ENCODE assay signal across 1 cellular context in the genomic region with DNA sequence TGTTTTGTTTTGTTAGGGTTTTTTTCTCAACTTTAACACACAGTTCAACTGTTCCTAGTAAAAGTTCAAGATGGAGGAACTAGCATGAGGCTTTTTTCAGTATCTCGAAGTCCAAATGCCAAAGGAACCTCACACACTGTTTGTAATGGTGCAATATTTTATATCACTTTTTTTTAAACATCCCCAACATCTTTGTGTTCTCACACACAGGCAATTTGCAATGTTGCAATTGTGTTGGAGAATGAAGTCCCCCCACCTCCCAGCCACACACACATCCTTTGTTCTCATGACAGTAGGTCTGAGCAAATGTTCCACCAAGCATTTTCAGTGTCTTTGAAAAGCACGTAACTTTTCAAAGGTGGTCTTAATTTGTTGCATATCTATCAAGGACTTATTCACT.
TF ChIP-seq lines count a peak whose summit lies in the region.

No MANE protein-coding gene starts in this region.

TF ChIP-seq in H1, 55 proteins besides CTCF, POLR2A, EP300 and RAD21:
- no peak for TF ChIP-seq NRF1 (IDR thresholded peaks at IDR 0.05; ENCODE audit: low read depth, low read length)
- no peak for TF ChIP-seq CBX8 (IDR thresholded peaks at IDR 0.05; ENCODE audit: borderline replicate concordance, low read depth, low read length)
- TF ChIP-seq, protein P1, sequence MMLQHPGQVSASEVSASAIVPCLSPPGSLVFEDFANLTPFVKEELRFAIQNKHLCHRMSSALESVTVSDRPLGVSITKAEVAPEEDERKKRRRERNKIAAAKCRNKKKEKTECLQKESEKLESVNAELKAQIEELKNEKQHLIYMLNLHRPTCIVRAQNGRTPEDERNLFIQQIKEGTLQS (IDR thresholded peaks at IDR 0.05; ENCODE audit: insufficient read depth, low read depth, low read length): no peak
- TF ChIP-seq SIRT6 (IDR thresholded peaks at IDR 0.05; ENCODE audit: low read length): no peak
- TF ChIP-seq ZNF274 (IDR thresholded peaks at IDR 0.05; ENCODE audit: borderline replicate concordance, extremely low read depth, low read length): no peak
- TF ChIP-seq TBP (IDR thresholded peaks at IDR 0.05; ENCODE audit: low read depth, low read length): no peak
- no peak for TF ChIP-seq HDAC2 (IDR thresholded peaks at IDR 0.05; ENCODE audit: borderline replicate concordance in 1 of 2, low read depth in 2 of 2, low read length in 2 of 2)
- no peak for TF ChIP-seq FOSL1 (IDR thresholded peaks at IDR 0.05; ENCODE audit: insufficient read depth, low read depth, low read length)
- no peak for TF ChIP-seq TAF7 (optimal IDR thresholded peaks at IDR 0.05; ENCODE audit: borderline replicate concordance, low read depth, low read length)
- TF ChIP-seq EGR1 (IDR thresholded peaks at IDR 0.05; ENCODE audit: borderline replicate concordance, low read depth, low read length): no peak
- no peak for TF ChIP-seq JUN (IDR thresholded peaks at IDR 0.05; ENCODE audit: low read depth, low read length)
- TF ChIP-seq CHD2 (IDR thresholded peaks at IDR 0.05; ENCODE audit: low read length): no peak
- no peak for TF ChIP-seq POLR2AphosphoS5 (IDR thresholded peaks at IDR 0.05; ENCODE audit: low read depth, low read length)
- no peak for TF ChIP-seq BRCA1 (IDR thresholded peaks at IDR 0.05; ENCODE audit: low read depth, low read length)
- TF ChIP-seq CHD1 (IDR thresholded peaks at IDR 0.05; ENCODE audit: low read depth, low read length): no peak
- no peak for TF ChIP-seq KDM4A (IDR thresholded peaks at IDR 0.05; ENCODE audit: low read depth, low read length, severe bottlenecking)
- TF ChIP-seq YY1 (IDR thresholded peaks at IDR 0.05; ENCODE audit: low read depth, low read length): no peak
- TF ChIP-seq BACH1 (IDR thresholded peaks at IDR 0.05; ENCODE audit: low read length): no peak
- TF ChIP-seq EZH2 (IDR thresholded peaks at IDR 0.05; ENCODE audit: low read depth, low read length, severe bottlenecking): no peak
- no peak for TF ChIP-seq CEBPB (IDR thresholded peaks at IDR 0.05; ENCODE audit: low read depth, low read length)
